In genomic region chr3:177282028-177282655, GRCh38 we compare ENCODE assay signal across 12 cellular contexts.
DNase-seq lines count a peak whose midpoint lies in the region; ATAC-seq and TF ChIP-seq lines count a peak whose summit lies in the region.
"Had no signal": no experiment of that assay in that cellular context is flagged by ENCODE, and none has a peak within 500 bp of the region (broad histone marks: within the 10 kb centered on the region; RNA-seq: fewer than 3 reads in every experiment).

No MANE protein-coding gene starts in this region.

- peaks cover 4% of the 10 kb centered on the region for H3K36me3 Mint-ChIP-seq in central memory CD8-positive, alpha-beta T cell (ENCODE audit: insufficient read depth)
- H3K36me3 Mint-ChIP-seq: T-cell had no signal

- peak; percentile 32 for DNase-seq in A673 (ENCODE audit: low spot score)
- DNase-seq in NCI-H2171 (lab: John Stamatoyannopoulos, UW) = peak; percentile 89
- no peak for DNase-seq in central memory CD8-positive, alpha-beta T cell (ENCODE audit: low spot score in 2 of 2)
- no peak for DNase-seq in stomach
- DNase-seq in testis = no peak
- no peak for DNase-seq in stimulated activated CD4-positive, alpha-beta T cell treated with anti-CD3 and anti-CD28 coated beads, Interleukin-2, amount 100 ng/mL, for 48 hours
- DNase-seq in gastrocnemius medialis = no peak
- DNase-seq: amygdala; effector memory CD4-positive, alpha-beta T cell; mammary epithelial cell had no signal

- in situ Hi-C loops in gastrocnemius medialis (cut with MboI; ENCODE audit: low sequenced_read_pairs in 4 of 4) = loop anchor here in 1 of 4 donors (10.0 kb wide), 1 partner anchor 67 kb away; no protein-coding TSS in a partner anchor

- H3K4me3 ChIP-seq in A673 (ENCODE audit: low read depth, low read length, poor library complexity, severe bottlenecking) = no peak overlapping the region
- no peak overlapping the region for H3K4me3 ChIP-seq in HUES48 (ENCODE audit: low read depth, low read length)
- H3K4me3 ChIP-seq in stomach = no peak overlapping the region
- no peak overlapping the region for H3K4me3 ChIP-seq in testis
- H3K4me3 ChIP-seq in gastrocnemius medialis = no peak overlapping the region

- H3K4me3 Mint-ChIP-seq in central memory CD8-positive, alpha-beta T cell = no peak overlapping the region

- no peaks in the 10 kb centered on the region for H3K27me3 Mint-ChIP-seq in central memory CD8-positive, alpha-beta T cell
- H3K27me3 Mint-ChIP-seq: T-cell had no signal

- H3K27me3 ChIP-seq in A673 (replicated peaks; ENCODE audit: insufficient read depth, low read depth, low read length, poor library complexity) (no peaks in the 10 kb centered on the region), HUES48 (ENCODE audit: control insufficient read depth, insufficient read depth, low read length) (no peaks in the 10 kb centered on the region), stomach (no peaks in the 10 kb centered on the region), testis (no peaks in the 10 kb centered on the region), gastrocnemius medialis (no peaks in the 10 kb centered on the region)

- no peak overlapping the region for H3K27ac ChIP-seq in A673 (ENCODE audit: low read depth, low read length, poor library complexity, severe bottlenecking)
- peak overlapping the region; percentile 65 for H3K27ac ChIP-seq in HUES48 (ENCODE audit: low read depth, low read length)
- H3K27ac ChIP-seq in stomach = no peak overlapping the region
- no peak overlapping the region for H3K27ac ChIP-seq in testis
- H3K27ac ChIP-seq in gastrocnemius medialis = no peak overlapping the region

- no peak overlapping the region for H3K9ac ChIP-seq in HUES48 (ENCODE audit: low read depth, low read length)

- 44 to 81% (median 57%) methylated on average over 1 of the region's 1 CpG for WGBS in stomach, 5 donors
- WGBS in testis, 2 donors = 96 to 100% methylated on average over 1 of the region's 1 CpG

- POLR2A ChIA-PET in A673 (lab: Charles Lee; ENCODE audit: low non-redundant PET) = no interaction called here

- TF ChIP-seq EP300 in stomach (IDR thresholded peaks at IDR 0.05) = no peak

- TF ChIP-seq POLR2A in stomach (IDR thresholded peaks at IDR 0.05) = no peak
- TF ChIP-seq POLR2A in testis (IDR thresholded peaks at IDR 0.05) = no peak
- no peak for TF ChIP-seq POLR2A in gastrocnemius medialis (IDR thresholded peaks at IDR 0.05)

- intact Hi-C loops in A673 (cut with micrococcal nuclease; ENCODE audit: unreplicated experiment) (loop anchor here (5.0 kb wide), 1 partner anchor 70 kb away; no protein-coding TSS in a partner anchor), stomach (cut with DNase I; ENCODE audit: low total_unique reads) (no loop called here), testis (cut with DNase I; ENCODE audit: low total_unique reads) (no loop called here), gastrocnemius medialis (cut with DNase I; ENCODE audit: low total_unique reads) (no loop called here)

- BruUV-seq in A673 (replicated peaks; lab: Mats Ljungman, UMichigan) = no TSS peak

- TF ChIP-seq CTCF in A673 (conservative IDR thresholded peaks at IDR 0.05; ENCODE audit: low read depth, low read length) (no peak), stomach (IDR thresholded peaks at IDR 0.05) (no peak), testis (IDR thresholded peaks at IDR 0.05) (no peak), gastrocnemius medialis (IDR thresholded peaks at IDR 0.05 in 4 of 5, conservative IDR thresholded peaks at IDR 0.05 in 1 of 5) (no peak)

- H3K36me3 ChIP-seq in A673 (ENCODE audit: insufficient read depth, low read length, poor library complexity, severe bottlenecking) (no peaks in the 10 kb centered on the region), HUES48 (ENCODE audit: control insufficient read depth, insufficient read depth, low read length) (no peaks in the 10 kb centered on the region), stomach (no peaks in the 10 kb centered on the region), testis (ENCODE audit: low read depth, missing control alignments) (no peaks in the 10 kb centered on the region), gastrocnemius medialis (no peaks in the 10 kb centered on the region)

- H3K4me1 ChIP-seq in A673 (ENCODE audit: insufficient read depth, low read length, poor library complexity, severe bottlenecking) (peaks cover 36% of the 10 kb centered on the region), HUES48 (ENCODE audit: control insufficient read depth, insufficient read depth, low read length) (peaks cover 24% of the 10 kb centered on the region), stomach (peaks cover 0 to 28% (median 5%) of the 10 kb centered on the region in 4 donors), testis (no peaks in the 10 kb centered on the region), gastrocnemius medialis (no peaks in the 10 kb centered on the region)

- peak overlapping the region; percentile 30 for H3K27ac Mint-ChIP-seq in central memory CD8-positive, alpha-beta T cell (ENCODE audit: low read depth)

- H3K9me3 ChIP-seq in A673 (ENCODE audit: low read depth, low read length, poor library complexity, severe bottlenecking) (no peaks in the 10 kb centered on the region), HUES48 (ENCODE audit: control insufficient read depth, insufficient read depth, low read length) (no peaks in the 10 kb centered on the region), stomach (no peaks in the 10 kb centered on the region), testis (no peaks in the 10 kb centered on the region), gastrocnemius medialis (no peaks in the 10 kb centered on the region)

- no peaks in the 10 kb centered on the region for H3K9me3 Mint-ChIP-seq in central memory CD8-positive, alpha-beta T cell
- H3K9me3 Mint-ChIP-seq: T-cell had no signal

- CTCF ChIA-PET in A673 (lab: Charles Lee) = no interaction called here

- no peak for ATAC-seq in central memory CD8-positive, alpha-beta T cell (replicated peaks; ENCODE audit: extremely low read depth, poor library complexity, severe bottlenecking)
- ATAC-seq in gastrocnemius medialis = no peak

- peaks cover 25% of the 10 kb centered on the region for H3K4me1 Mint-ChIP-seq in central memory CD8-positive, alpha-beta T cell

Comparison
In these comparisons a context has a peak if more than half of its experiments do, and no peak if none do; other contexts are left out.
1. DNase-seq: peak in A673 (single experiment) and NCI-H2171 (single experiment); none in central memory CD8-positive, alpha-beta T cell (0 of 2), stomach (single experiment), testis (single experiment), stimulated activated CD4-positive, alpha-beta T cell treated with anti-CD3 and anti-CD28 coated beads, Interleukin-2, amount 100 ng/mL, for 48 hours (0 of 2) and gastrocnemius medialis (0 of 2).